Comparison of ENCODE assay signal across 2 cellular contexts in the genomic region with DNA sequence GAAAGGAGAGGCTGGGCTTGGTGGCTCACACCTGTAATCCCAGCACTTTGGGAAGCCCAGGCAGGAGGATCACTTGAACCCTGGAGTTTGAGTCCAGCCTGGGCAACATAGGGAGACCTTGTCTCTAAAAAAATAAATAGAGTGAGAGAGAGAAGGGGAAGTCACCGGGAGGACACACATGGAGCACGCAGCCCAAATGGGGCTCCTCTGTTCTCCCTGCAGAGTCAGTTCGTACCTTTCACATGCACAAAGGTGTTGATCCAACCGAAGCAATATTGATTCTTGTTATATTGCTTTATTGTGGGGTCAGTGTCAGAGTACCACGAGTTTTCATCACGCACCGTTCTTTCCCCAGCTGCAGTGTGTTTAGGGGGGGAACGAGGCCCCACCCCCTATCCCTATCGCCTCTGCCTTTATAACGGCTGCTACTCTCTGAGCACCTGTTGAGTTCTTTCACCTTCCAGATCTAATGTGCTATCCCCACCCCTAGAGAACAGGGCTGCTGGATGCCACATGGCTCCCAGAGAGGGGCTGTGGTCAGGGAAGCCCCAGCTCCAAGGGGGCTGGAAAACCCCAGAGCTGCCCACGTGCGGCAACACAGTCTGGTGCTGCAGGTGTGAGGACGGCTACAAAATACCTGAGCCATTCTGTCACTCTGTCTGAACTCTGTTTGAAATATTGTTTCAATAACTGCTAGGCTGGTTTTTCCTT.
A peak's percentile ranks its signal among the peaks of the same experiment; 100 is the strongest.
TF ChIP-seq lines count a peak whose summit lies in the region.

No MANE protein-coding gene starts in this region.

TF ChIP-seq in Ishikawa, 13 proteins besides CTCF, POLR2A, EP300 and RAD21:
- TF ChIP-seq, protein P1, sequence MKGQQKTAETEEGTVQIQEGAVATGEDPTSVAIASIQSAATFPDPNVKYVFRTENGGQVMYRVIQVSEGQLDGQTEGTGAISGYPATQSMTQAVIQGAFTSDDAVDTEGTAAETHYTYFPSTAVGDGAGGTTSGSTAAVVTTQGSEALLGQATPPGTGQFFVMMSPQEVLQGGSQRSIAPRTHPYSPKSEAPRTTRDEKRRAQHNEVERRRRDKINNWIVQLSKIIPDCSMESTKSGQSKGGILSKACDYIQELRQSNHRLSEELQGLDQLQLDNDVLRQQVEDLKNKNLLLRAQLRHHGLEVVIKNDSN (IDR thresholded peaks at IDR 0.05): no peak
- TF ChIP-seq, protein P2, sequence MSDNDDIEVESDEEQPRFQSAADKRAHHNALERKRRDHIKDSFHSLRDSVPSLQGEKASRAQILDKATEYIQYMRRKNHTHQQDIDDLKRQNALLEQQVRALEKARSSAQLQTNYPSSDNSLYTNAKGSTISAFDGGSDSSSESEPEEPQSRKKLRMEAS (IDR thresholded peaks at IDR 0.05): peak; percentile 56

TF ChIP-seq in K562, 482 proteins besides CTCF, POLR2A, EP300 and RAD21:
- TF ChIP-seq ZNF263 (CRISPR knock-in tag; IDR thresholded peaks at IDR 0.05; ENCODE audit: borderline replicate concordance) (peak; percentile 81), CEBPZ (IDR thresholded peaks at IDR 0.05; ENCODE audit: borderline replicate concordance, low read depth, low read length) (no peak), HNRNPK (IDR thresholded peaks at IDR 0.05; ENCODE audit: low read depth, low read length, poor library complexity, severe bottlenecking) (no peak), BRCA1 (IDR thresholded peaks at IDR 0.05) (no peak), BRCA1 (CRISPR knock-in tag; IDR thresholded peaks at IDR 0.05) (no peak), ZNF778 (CRISPR knock-in tag; IDR thresholded peaks at IDR 0.05) (no peak), SMARCA5 (IDR thresholded peaks at IDR 0.05) (no peak), L3MBTL2 (IDR thresholded peaks at IDR 0.05) (peak; percentile 32; the same call in 1 of the 2 replicates), THRA (IDR thresholded peaks at IDR 0.05) (no peak), NEUROD1 (IDR thresholded peaks at IDR 0.05; ENCODE audit: borderline replicate concordance, low read depth, low read length, partially characterized antibody) (no peak), ZNF436 (CRISPR knock-in tag; IDR thresholded peaks at IDR 0.05) (no peak), ZNF318 (IDR thresholded peaks at IDR 0.05; ENCODE audit: borderline replicate concordance in 1 of 2, low read depth in 1 of 2) (no peak), HCFC1 (IDR thresholded peaks at IDR 0.05; ENCODE audit: low read depth, low read length) (no peak), TCF3 (CRISPR knock-in tag; IDR thresholded peaks at IDR 0.05) (no peak), NKRF (IDR thresholded peaks at IDR 0.05; ENCODE audit: borderline replicate concordance) (no peak)
- TF ChIP-seq, protein P3, sequence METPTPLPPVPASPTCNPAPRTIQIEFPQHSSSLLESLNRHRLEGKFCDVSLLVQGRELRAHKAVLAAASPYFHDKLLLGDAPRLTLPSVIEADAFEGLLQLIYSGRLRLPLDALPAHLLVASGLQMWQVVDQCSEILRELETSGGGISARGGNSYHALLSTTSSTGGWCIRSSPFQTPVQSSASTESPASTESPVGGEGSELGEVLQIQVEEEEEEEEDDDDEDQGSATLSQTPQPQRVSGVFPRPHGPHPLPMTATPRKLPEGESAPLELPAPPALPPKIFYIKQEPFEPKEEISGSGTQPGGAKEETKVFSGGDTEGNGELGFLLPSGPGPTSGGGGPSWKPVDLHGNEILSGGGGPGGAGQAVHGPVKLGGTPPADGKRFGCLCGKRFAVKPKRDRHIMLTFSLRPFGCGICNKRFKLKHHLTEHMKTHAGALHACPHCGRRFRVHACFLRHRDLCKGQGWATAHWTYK (CRISPR knock-in tag; IDR thresholded peaks at IDR 0.05): no peak
- TF ChIP-seq, protein P4, sequence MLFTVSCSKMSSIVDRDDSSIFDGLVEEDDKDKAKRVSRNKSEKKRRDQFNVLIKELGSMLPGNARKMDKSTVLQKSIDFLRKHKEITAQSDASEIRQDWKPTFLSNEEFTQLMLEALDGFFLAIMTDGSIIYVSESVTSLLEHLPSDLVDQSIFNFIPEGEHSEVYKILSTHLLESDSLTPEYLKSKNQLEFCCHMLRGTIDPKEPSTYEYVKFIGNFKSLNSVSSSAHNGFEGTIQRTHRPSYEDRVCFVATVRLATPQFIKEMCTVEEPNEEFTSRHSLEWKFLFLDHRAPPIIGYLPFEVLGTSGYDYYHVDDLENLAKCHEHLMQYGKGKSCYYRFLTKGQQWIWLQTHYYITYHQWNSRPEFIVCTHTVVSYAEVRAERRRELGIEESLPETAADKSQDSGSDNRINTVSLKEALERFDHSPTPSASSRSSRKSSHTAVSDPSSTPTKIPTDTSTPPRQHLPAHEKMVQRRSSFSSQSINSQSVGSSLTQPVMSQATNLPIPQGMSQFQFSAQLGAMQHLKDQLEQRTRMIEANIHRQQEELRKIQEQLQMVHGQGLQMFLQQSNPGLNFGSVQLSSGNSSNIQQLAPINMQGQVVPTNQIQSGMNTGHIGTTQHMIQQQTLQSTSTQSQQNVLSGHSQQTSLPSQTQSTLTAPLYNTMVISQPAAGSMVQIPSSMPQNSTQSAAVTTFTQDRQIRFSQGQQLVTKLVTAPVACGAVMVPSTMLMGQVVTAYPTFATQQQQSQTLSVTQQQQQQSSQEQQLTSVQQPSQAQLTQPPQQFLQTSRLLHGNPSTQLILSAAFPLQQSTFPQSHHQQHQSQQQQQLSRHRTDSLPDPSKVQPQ (CRISPR knock-in tag; IDR thresholded peaks at IDR 0.05; ENCODE audit: borderline replicate concordance): no peak
- TF ChIP-seq, protein P5, sequence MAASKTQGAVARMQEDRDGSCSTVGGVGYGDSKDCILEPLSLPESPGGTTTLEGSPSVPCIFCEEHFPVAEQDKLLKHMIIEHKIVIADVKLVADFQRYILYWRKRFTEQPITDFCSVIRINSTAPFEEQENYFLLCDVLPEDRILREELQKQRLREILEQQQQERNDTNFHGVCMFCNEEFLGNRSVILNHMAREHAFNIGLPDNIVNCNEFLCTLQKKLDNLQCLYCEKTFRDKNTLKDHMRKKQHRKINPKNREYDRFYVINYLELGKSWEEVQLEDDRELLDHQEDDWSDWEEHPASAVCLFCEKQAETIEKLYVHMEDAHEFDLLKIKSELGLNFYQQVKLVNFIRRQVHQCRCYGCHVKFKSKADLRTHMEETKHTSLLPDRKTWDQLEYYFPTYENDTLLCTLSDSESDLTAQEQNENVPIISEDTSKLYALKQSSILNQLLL (CRISPR knock-in tag; IDR thresholded peaks at IDR 0.05; ENCODE audit: borderline replicate concordance): no peak
